In genomic region chr13:51542358-51542972, GRCh38 we compare ENCODE assay signal across 12 cellular contexts. TPM values are rescaled to one million over a fixed set of nuclear protein-coding genes. Genes with fewer than 3 reads are reported as not detected.
DNase-seq lines count a peak whose midpoint lies in the region; ATAC-seq, FAIRE-seq and TF ChIP-seq lines count a peak whose summit lies in the region.
"Had no signal": no experiment of that assay in that cellular context is flagged by ENCODE, and none has a peak within 500 bp of the region (broad histone marks: within the 10 kb centered on the region; RNA-seq: fewer than 3 reads in every experiment).

No MANE protein-coding gene starts in this region.

- intact Hi-C loops in colonic mucosa (cut with DNase I): no loop called here

- H3K9ac ChIP-seq in colonic mucosa (ENCODE audit: low read depth in 2 of 2, low read length in 2 of 2): no peak overlapping the region

- H3K4me1 Mint-ChIP-seq in nephron (peaks cover 41% of the 10 kb centered on the region), endothelial cell (ENCODE audit: unreplicated experiment) (no peaks in the 10 kb centered on the region), HFFc6 (ENCODE audit: low read depth) (peaks cover 34% of the 10 kb centered on the region)

- no peaks in the 10 kb centered on the region for H3K9me3 ChIP-seq in A549
- no peaks in the 10 kb centered on the region for H3K9me3 ChIP-seq in colonic mucosa

- ATAC-seq in A549 (peak; percentile 89 to 92), GM19351 (IDR thresholded peaks at IDR 0.05; ENCODE audit: unreplicated experiment) (no peak)
- ATAC-seq: sciatic nerve had no signal

- H3K27ac ChIP-seq in A549: peak overlapping the region; percentile 78 to 86
- no peak overlapping the region for H3K27ac ChIP-seq in colonic mucosa
- H3K27ac ChIP-seq: HL-60 had no signal

- H3K4me1 ChIP-seq in A549 (peaks cover 32% of the 10 kb centered on the region), colonic mucosa (no peaks in the 10 kb centered on the region)

- H3K4me3 ChIP-seq in A549 (peak overlapping the region; percentile 27), colonic mucosa (no peak overlapping the region)

- H3K27me3 ChIP-seq in colonic mucosa: no peaks in the 10 kb centered on the region

- POLR2A ChIA-PET in A549 (lab: Yijun Ruan, JAX): interaction anchor here (0.8 to 4.7 kb wide), 4 partner anchors 19 to 189 kb away, joined by 3 to 34 read pairs (median 3); partner anchors contain the start of gene INTS6

- 3% methylated on average over 7 of the region's 7 CpGs for WGBS in A549 (ENCODE audit: missing lambda C conversion rate)

- H3K27ac Mint-ChIP-seq in nephron: peak overlapping the region; percentile 61 to 91 (median 85)
- H3K27ac Mint-ChIP-seq in endothelial cell (ENCODE audit: unreplicated experiment): no peak overlapping the region
- H3K27ac Mint-ChIP-seq in HFFc6: no peak overlapping the region

- TF ChIP-seq CTCF in A549 (IDR thresholded peaks at IDR 0.05) (no peak), nephron (IDR thresholded peaks at IDR 0.05; ENCODE audit: unreplicated experiment in 3 of 3) (no peak), endothelial cell (IDR thresholded peaks at IDR 0.05; ENCODE audit: unreplicated experiment) (no peak), HFFc6 (IDR thresholded peaks at IDR 0.05) (no peak), colonic mucosa (IDR thresholded peaks at IDR 0.05) (no peak)

- no peak for TF ChIP-seq POLR2A in A549 (IDR thresholded peaks at IDR 0.05; ENCODE audit: low read length)

- peaks cover 4% of the 10 kb centered on the region for H3K27me3 Mint-ChIP-seq in nephron (ENCODE audit: low read depth)
- H3K27me3 Mint-ChIP-seq in endothelial cell (ENCODE audit: unreplicated experiment): no peaks in the 10 kb centered on the region
- no peaks in the 10 kb centered on the region; the same call in 1 of the 2 replicates for H3K27me3 Mint-ChIP-seq in HFFc6 (ENCODE audit: insufficient read depth)

- TF ChIP-seq RAD21 in A549 (conservative IDR thresholded peaks at IDR 0.05 in 1 of 2, IDR thresholded peaks at IDR 0.05 in 1 of 2): no peak

- no peaks in the 10 kb centered on the region for H3K36me3 Mint-ChIP-seq in nephron (ENCODE audit: low read depth)
- no peaks in the 10 kb centered on the region for H3K36me3 Mint-ChIP-seq in endothelial cell (ENCODE audit: low read depth, unreplicated experiment)
- H3K36me3 Mint-ChIP-seq in HFFc6 (ENCODE audit: low read depth): no peaks in the 10 kb centered on the region

- no peaks in the 10 kb centered on the region for H3K9me3 Mint-ChIP-seq in nephron
- no peaks in the 10 kb centered on the region for H3K9me3 Mint-ChIP-seq in endothelial cell (ENCODE audit: unreplicated experiment)
- H3K9me3 Mint-ChIP-seq in HFFc6: no peaks in the 10 kb centered on the region

- CTCF ChIA-PET in A549 (lab: Yijun Ruan, JAX): interaction anchor here (1.6 kb wide), 1 partner anchor 17 kb away, joined by 4 read pairs; no protein-coding TSS in a partner anchor

- H3K4me3 Mint-ChIP-seq in nephron (peak overlapping the region in 1 of 3 experiments; percentile 17), endothelial cell (ENCODE audit: unreplicated experiment) (no peak overlapping the region), HFFc6 (no peak overlapping the region)

- no peaks in the 10 kb centered on the region for H3K36me3 ChIP-seq in colonic mucosa

- no peak for FAIRE-seq in A549 (lab: Jason Lieb, UNC)

- DNase-seq in A549 (ENCODE audit: low read depth in 1 of 2, low spot score in 1 of 2) (peak in 1 of 2 experiments; percentile 33), NCI-H460 (ENCODE audit: extremely low read depth, low read depth) (peak; percentile 60), ecto neural progenitor cell (ENCODE audit: low spot score) (peak; percentile 55), endothelial cell (ENCODE audit: low spot score) (no peak), HFFc6 (no peak), colonic mucosa (no peak)
- DNase-seq: NCI-H1105 treated with DMSO at 0.1 percent for 48 hours, T1000 had no signal

- TF ChIP-seq EP300 in A549 (IDR thresholded peaks at IDR 0.05): no peak

- H3K4me2 ChIP-seq in A549: peak overlapping the region; percentile 93

TF ChIP-seq in A549, 52 proteins besides CTCF, POLR2A, EP300 and RAD21:
- peak; percentile 79 for TF ChIP-seq GATA3 (IDR thresholded peaks at IDR 0.05; ENCODE audit: borderline replicate concordance)
- TF ChIP-seq, protein P1, sequence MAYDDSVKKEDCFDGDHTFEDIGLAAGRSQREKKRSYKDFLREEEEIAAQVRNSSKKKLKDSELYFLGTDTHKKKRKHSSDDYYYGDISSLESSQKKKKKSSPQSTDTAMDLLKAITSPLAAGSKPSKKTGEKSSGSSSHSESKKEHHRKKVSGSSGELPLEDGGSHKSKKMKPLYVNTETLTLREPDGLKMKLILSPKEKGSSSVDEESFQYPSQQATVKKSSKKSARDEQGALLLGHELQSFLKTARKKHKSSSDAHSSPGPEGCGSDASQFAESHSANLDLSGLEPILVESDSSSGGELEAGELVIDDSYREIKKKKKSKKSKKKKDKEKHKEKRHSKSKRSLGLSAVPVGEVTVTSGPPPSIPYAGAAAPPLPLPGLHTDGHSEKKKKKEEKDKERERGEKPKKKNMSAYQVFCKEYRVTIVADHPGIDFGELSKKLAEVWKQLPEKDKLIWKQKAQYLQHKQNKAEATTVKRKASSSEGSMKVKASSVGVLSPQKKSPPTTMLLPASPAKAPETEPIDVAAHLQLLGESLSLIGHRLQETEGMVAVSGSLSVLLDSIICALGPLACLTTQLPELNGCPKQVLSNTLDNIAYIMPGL (CRISPR knock-in tag; IDR thresholded peaks at IDR 0.05; ENCODE audit: borderline replicate concordance): no peak

RNA-seq across cellular contexts. Expression of gene WDFY2, which starts 41.8 kb away (rescaled TPM):
- 8.5 TPM in 2 replicates for polyA plus RNA-seq in A549 (2011; rRNA removed)
- 2.4 and 2.8 TPM in 2 replicates for polyA plus RNA-seq in A549 (2012; cell fraction: cytosol; rRNA removed)
- polyA plus RNA-seq in A549 (2012; cell fraction: nucleus; rRNA removed): 6.4 and 8.8 TPM in 2 replicates
- polyA plus RNA-seq in A549 (2017; fragmentation: RNase III; extraction: RNeasy Plus Mini Kit Qiagen cat#74134 plus additional on column Dnase treatment): 5.2 to 6.6 TPM (median 6.3 TPM) in 3 replicates
- 12.6 and 16.8 TPM in 2 replicates for polyA minus RNA-seq in A549 (2011; rRNA and poly(A)+ RNA removed)
- total RNA-seq in NCI-H460 (2014; rRNA removed; shearing (Covaris generic)): 9.4 and 10.8 TPM in 2 replicates
- 52.2 and 87.0 TPM in 2 replicates for polyA plus RNA-seq in NCI-H460 (2014; cell fraction: nucleus; rRNA removed)
- total RNA-seq in endothelial cell (ENCODE audit: unreplicated experiment): 22.7 TPM
- total RNA-seq in HFFc6 (2021; fragmentation: NEBNext Ultra II Directional; extraction: Animal tissue kit (Norgen Biotek cat#: 25700)): 10 to 100 TPM; 11.4 to 15.7 (median 13.4) TPM
- total RNA-seq in colonic mucosa: 1 to 10 TPM; 2.7 to 3.3 TPM

Comparison
In these comparisons a context has a peak if more than half of its experiments do, and no peak if none do; other contexts are left out.
1. DNase-seq: peak in NCI-H460 (single experiment) and ecto neural progenitor cell (single experiment); none in endothelial cell (single experiment), HFFc6 (single experiment) and colonic mucosa (single experiment).
2. H3K27ac Mint-ChIP-seq: peak in nephron (3 of 3); none in endothelial cell (single experiment) and HFFc6 (single experiment).